In the genomic region with DNA sequence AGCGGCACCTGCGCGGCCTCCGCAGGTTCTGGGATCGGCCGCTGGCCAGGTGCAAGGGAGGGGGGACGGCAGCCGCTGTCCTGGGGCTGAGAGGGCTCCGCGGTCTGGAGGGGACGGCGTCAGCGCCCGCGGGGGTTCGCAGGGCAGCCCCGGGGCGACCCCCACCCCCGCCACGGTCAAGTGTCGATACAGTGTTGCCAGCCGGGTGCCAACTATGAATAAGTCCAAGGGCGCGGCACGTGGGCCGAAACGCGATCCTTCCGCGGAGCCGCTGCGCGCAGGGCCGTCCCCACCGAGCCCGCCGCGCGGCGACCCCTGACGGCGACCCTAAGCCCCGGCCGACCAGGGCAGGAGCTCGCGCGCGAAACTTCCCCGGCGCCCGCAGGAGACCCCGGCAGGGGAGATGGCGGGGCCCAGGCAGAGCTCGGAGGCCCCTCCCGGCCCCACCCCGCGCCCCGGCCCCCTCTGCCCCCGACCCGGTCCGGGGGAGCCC, we compare ENCODE assay signal across 8 cellular contexts. TPM values are rescaled to one million over a fixed set of nuclear protein-coding genes. Genes with fewer than 3 reads are reported as not detected.
DNase-seq lines count a peak whose midpoint lies in the region; ATAC-seq and TF ChIP-seq lines count a peak whose summit lies in the region.

No MANE protein-coding gene starts in this region.

- no peak overlapping the region for H3K14ac ChIP-seq in IMR-90 (replicated peaks; ENCODE audit: low read depth, low read length)

- dilution Hi-C loops in IMR-90 (cut with HindIII; ENCODE audit: low sequenced_read_pairs, unreplicated experiment): no loop called here

- H3K9ac ChIP-seq in IMR-90 (ENCODE audit: low read depth, low read length) (peak overlapping the region; percentile 59), endocrine pancreas (ENCODE audit: control insufficient read depth, insufficient read depth, low read length) (peak overlapping the region; percentile 38), mucosa of rectum (ENCODE audit: low read depth in 1 of 2, low read length in 2 of 2) (peak overlapping the region; percentile 32 to 78)

- TF ChIP-seq CTCF in DOHH2 (IDR thresholded peaks at IDR 0.05; ENCODE audit: low read depth, low read length, poor library complexity, severe bottlenecking): no peak
- no peak for TF ChIP-seq CTCF in IMR-90 (conservative IDR thresholded peaks at IDR 0.05; ENCODE audit: low read depth, low read length)
- no peak for TF ChIP-seq CTCF in thyroid gland (IDR thresholded peaks at IDR 0.05)

- POLR2A ChIA-PET in IMR-90 (lab: Charles Lee; ENCODE audit: unreplicated experiment): no interaction called here

- in situ Hi-C loops in IMR-90 (cut with MboI; ENCODE audit: low sequenced_read_pairs): no loop called here

- H3K23ac ChIP-seq in IMR-90 (ENCODE audit: low read depth, low read length): peak overlapping the region; percentile 9; the same call in 1 of the 2 replicates

- H3K79me1 ChIP-seq in IMR-90 (ENCODE audit: low read depth in 1 of 2, low read length in 2 of 2): peaks cover 17 to 32% of the 10 kb centered on the region in 2 experiments

- H3K9me1 ChIP-seq in IMR-90 (ENCODE audit: insufficient read depth, low read length): peaks cover 24% of the 10 kb centered on the region

- peak overlapping the region; percentile 85 for H2AK9ac ChIP-seq in IMR-90 (replicated peaks; ENCODE audit: low read depth, low read length, poor library complexity)

- no peak overlapping the region for H2BK20ac ChIP-seq in IMR-90 (ENCODE audit: low read depth, low read length)

- CTCF ChIA-PET in IMR-90 (lab: Yijun Ruan, JAX): no interaction called here

- no peak for TF ChIP-seq POLR2A in IMR-90 (IDR thresholded peaks at IDR 0.05; ENCODE audit: low read depth, low read length)
- peak in 1 of 2 donors; percentile 82 for TF ChIP-seq POLR2A in thyroid gland (IDR thresholded peaks at IDR 0.05)

- no TSS peak for BruUV-seq in IMR-90 (replicated peaks; lab: Mats Ljungman, UMichigan)

- 2% methylated on average over 23 of the region's 61 CpGs; no CpG with 5 or more reads in 1 of the 2 experiments for WGBS in IMR-90 (ENCODE audit: extremely low coverage in 2 of 2, insufficient read length in 1 of 2), 2 experiments
- 1 to 4% methylated on average over 4 to 40 of the region's 61 CpGs for WGBS in thyroid gland, 2 donors

- no peak overlapping the region for H3K18ac ChIP-seq in IMR-90 (ENCODE audit: low read depth, low read length)

- peak overlapping the region; percentile 74 for H3K4me3 ChIP-seq in DOHH2 (ENCODE audit: low read length)
- peak overlapping the region; percentile 48 for H3K4me3 ChIP-seq in IMR-90 (ENCODE audit: insufficient read depth, low read depth, low read length)
- no peak overlapping the region for H3K4me3 ChIP-seq in endocrine pancreas (ENCODE audit: control insufficient read depth, insufficient read depth, low read length)
- peak overlapping the region; percentile 64 to 67 for H3K4me3 ChIP-seq in mucosa of rectum (ENCODE audit: low read length in 2 of 2)
- H3K4me3 ChIP-seq in thyroid gland (replicated peaks in 1 of 3): peak overlapping the region in 2 of 3 donors; percentile 30 to 88

- H3K4me2 ChIP-seq in DOHH2 (ENCODE audit: low read length): peak overlapping the region; percentile 77
- H3K4me2 ChIP-seq in IMR-90 (ENCODE audit: low read depth, low read length): peak overlapping the region; percentile 61

- peak; percentile 16 for DNase-seq in IMR-90
- peak; percentile 63 for DNase-seq in activated CD4-positive, CD25-positive, alpha-beta regulatory T cell treated with anti-CD3 and anti-CD28 coated beads, Interleukin-2, amount 50 U/mL, for 72 hours
- peak; percentile 81 to 82 for DNase-seq in thyroid gland

- peaks cover 39% of the 10 kb centered on the region for H3K79me2 ChIP-seq in DOHH2 (ENCODE audit: control insufficient read depth, low read length)

- ATAC-seq in IMR-90 (ENCODE audit: low read depth) (no peak), GM19328 (IDR thresholded peaks at IDR 0.05; ENCODE audit: unreplicated experiment) (no peak), HG03097 (IDR thresholded peaks at IDR 0.05; ENCODE audit: low FRiP score, unreplicated experiment) (no peak)

- H2BK120ac ChIP-seq in IMR-90 (ENCODE audit: low read depth, low read length): no peak overlapping the region

- H3K27ac ChIP-seq in DOHH2 (ENCODE audit: low read depth, low read length): no peak overlapping the region
- H3K27ac ChIP-seq in IMR-90 (ENCODE audit: insufficient read depth, low read length): peak overlapping the region; percentile 60; the same call in 1 of the 2 replicates
- H3K27ac ChIP-seq in mucosa of rectum (ENCODE audit: low read depth in 2 of 2, low read length in 2 of 2): peak overlapping the region; percentile 58 to 67
- peak overlapping the region; percentile 66 to 85 (median 70) for H3K27ac ChIP-seq in thyroid gland

- no peak overlapping the region for H2BK15ac ChIP-seq in IMR-90 (ENCODE audit: low read depth, low read length)

- H3F3A ChIP-seq in DOHH2 (ENCODE audit: control insufficient read depth, insufficient read depth): peaks cover 13% of the 10 kb centered on the region; the same call in 1 of the 2 replicates

- peak overlapping the region; percentile 32 for H3K4ac ChIP-seq in IMR-90 (ENCODE audit: low read depth, low read length)

- no peak for TF ChIP-seq RAD21 in IMR-90 (IDR thresholded peaks at IDR 0.05; ENCODE audit: low read length)

- H3K36me3 ChIP-seq in DOHH2 (ENCODE audit: control insufficient read depth, low read length) (peaks cover 8% of the 10 kb centered on the region), IMR-90 (ENCODE audit: control insufficient read depth, insufficient read depth, low read length) (peaks cover 8% of the 10 kb centered on the region; the same call in 1 of the 2 replicates), endocrine pancreas (ENCODE audit: control insufficient read depth, insufficient read depth, low read length) (no peaks in the 10 kb centered on the region), mucosa of rectum (ENCODE audit: control insufficient read depth in 2 of 2, insufficient read depth in 2 of 2, low read length in 2 of 2) (no peaks in the 10 kb centered on the region), thyroid gland (no peaks in the 10 kb centered on the region)

- H3K27me3 ChIP-seq in DOHH2 (ENCODE audit: control insufficient read depth, low read length) (no peaks in the 10 kb centered on the region), IMR-90 (ENCODE audit: control insufficient read depth, insufficient read depth, low read length) (no peaks in the 10 kb centered on the region), endocrine pancreas (ENCODE audit: control insufficient read depth, insufficient read depth, low read length) (no peaks in the 10 kb centered on the region), mucosa of rectum (ENCODE audit: control insufficient read depth in 2 of 2, insufficient read depth in 2 of 2, low read length in 2 of 2) (no peaks in the 10 kb centered on the region), thyroid gland (no peaks in the 10 kb centered on the region)

- intact Hi-C loops in IMR-90 (cut with micrococcal nuclease) (no loop called here), thyroid gland (cut with DNase I) (no loop called here)

- H4K5ac ChIP-seq in IMR-90 (ENCODE audit: low read depth, low read length): peak overlapping the region; percentile 6; the same call in 1 of the 2 replicates

- H3K4me1 ChIP-seq in DOHH2 (ENCODE audit: control insufficient read depth, low read length): peaks cover 46% of the 10 kb centered on the region
- H3K4me1 ChIP-seq in IMR-90 (ENCODE audit: control insufficient read depth, insufficient read depth, low read length): peaks cover 19% of the 10 kb centered on the region
- peaks cover 7% of the 10 kb centered on the region for H3K4me1 ChIP-seq in endocrine pancreas (ENCODE audit: control insufficient read depth, insufficient read depth, low read length)
- H3K4me1 ChIP-seq in mucosa of rectum (ENCODE audit: control insufficient read depth in 2 of 2, insufficient read depth in 2 of 2, low read length in 2 of 2): peaks cover 19 to 24% of the 10 kb centered on the region in 2 donors
- H3K4me1 ChIP-seq in thyroid gland: peaks cover 9 to 24% of the 10 kb centered on the region in 2 donors

- H3K9me2 ChIP-seq in DOHH2 (replicated peaks; ENCODE audit: control insufficient read depth, low read length): no peaks in the 10 kb centered on the region

- H4K91ac ChIP-seq in IMR-90 (ENCODE audit: insufficient read depth, low read depth, low read length): no peak overlapping the region

- no peak overlapping the region for H2BK5ac ChIP-seq in IMR-90 (ENCODE audit: low read depth, low read length, poor library complexity, severe bottlenecking)

- H2AK5ac ChIP-seq in IMR-90 (ENCODE audit: low read depth, low read length): no peak overlapping the region

- H3K9me3 ChIP-seq in DOHH2 (ENCODE audit: control insufficient read depth, insufficient read depth, low read length): no peaks in the 10 kb centered on the region
- no peaks in the 10 kb centered on the region for H3K9me3 ChIP-seq in IMR-90 (ENCODE audit: control insufficient read depth, insufficient read depth, low read length)
- no peaks in the 10 kb centered on the region for H3K9me3 ChIP-seq in endocrine pancreas (ENCODE audit: control insufficient read depth, low read length)
- no peaks in the 10 kb centered on the region for H3K9me3 ChIP-seq in mucosa of rectum (ENCODE audit: control insufficient read depth in 2 of 2, low read length in 2 of 2)
- no peaks in the 10 kb centered on the region for H3K9me3 ChIP-seq in thyroid gland

- H3K56ac ChIP-seq in IMR-90 (ENCODE audit: extremely low read depth, insufficient read depth, low read length): no peak overlapping the region

- H4K20me1 ChIP-seq in DOHH2 (ENCODE audit: control insufficient read depth, insufficient read depth, low read depth, low read length): no peaks in the 10 kb centered on the region; the same call in 1 of the 2 replicates
- H4K20me1 ChIP-seq in IMR-90 (ENCODE audit: insufficient read depth, low read length): peaks cover 26% of the 10 kb centered on the region

- H4K8ac ChIP-seq in IMR-90 (ENCODE audit: low read depth in 2 of 2, low read length in 2 of 2): peak overlapping the region; percentile 43 to 47; a peak in 1 of 4 replicates

- peak overlapping the region; percentile 95 for H2AFZ ChIP-seq in IMR-90 (replicated peaks; ENCODE audit: low read length, poor library complexity)

TF ChIP-seq in IMR-90, 13 proteins besides CTCF, POLR2A, EP300 and RAD21 (continues in another document):
- no peak for TF ChIP-seq CHD1 (IDR thresholded peaks at IDR 0.05; ENCODE audit: low read depth, low read length)
- no peak for TF ChIP-seq MAFK (IDR thresholded peaks at IDR 0.05; ENCODE audit: low read depth, low read length)

RNA-seq across cellular contexts. Expression of gene AGPAT3, which starts 0.7 kb away (rescaled TPM):
- 24.2 and 27.1 TPM in 2 replicates for total RNA-seq in IMR-90 (2012; rRNA removed)
- polyA plus RNA-seq in IMR-90 (2012; rRNA removed): 36.2 and 38.7 TPM in 2 replicates
- polyA plus RNA-seq in IMR-90 (2012; cell fraction: cytosol; rRNA removed): 32.1 and 32.6 TPM in 2 replicates
- polyA plus RNA-seq in IMR-90 (2012; cell fraction: nucleus; rRNA removed; ENCODE audit: low replicate concordance): 48.7 and 55.4 TPM in 2 replicates
- 10 to 100 TPM; 40.6 to 80.5 (median 65.3) TPM for total RNA-seq in thyroid gland

Comparison
In these comparisons a context has a peak if more than half of its experiments do, and no peak if none do; other contexts are left out.
1. DNase-seq: peak in every context shown above with its lines; median percentile 82 in thyroid gland; 63 in activated CD4-positive, CD25-positive, alpha-beta regulatory T cell treated with anti-CD3 and anti-CD28 coated beads, Interleukin-2, amount 50 U/mL, for 72 hours; 16 in IMR-90.